In genomic region chr16:27084296-27085065, GRCh38 we compare ENCODE assay signal across 22 cellular contexts. TPM values are rescaled to one million over a fixed set of nuclear protein-coding genes. Genes with fewer than 3 reads are reported as not detected.
DNase-seq lines count a peak whose midpoint lies in the region; ATAC-seq and TF ChIP-seq lines count a peak whose summit lies in the region.
"Had no signal": no experiment of that assay in that cellular context is flagged by ENCODE, and none has a peak within 500 bp of the region (broad histone marks: within the 10 kb centered on the region; RNA-seq: fewer than 3 reads in every experiment).

No MANE protein-coding gene starts in this region.

- H3K4me3 ChIP-seq in foreskin fibroblast (ENCODE audit: low read depth in 1 of 2, low read length in 2 of 2) = no peak overlapping the region
- H3K4me3 ChIP-seq: SK-N-MC had no signal

- no peak for TF ChIP-seq CTCF in WTC11 (IDR thresholded peaks at IDR 0.05)
- TF ChIP-seq CTCF in foreskin fibroblast (IDR thresholded peaks at IDR 0.05; ENCODE audit: low read depth, low read length) = no peak

- no peaks in the 10 kb centered on the region for H3K27me3 Mint-ChIP-seq in WTC11 (ENCODE audit: low read depth)

- intact Hi-C loops in sciatic nerve (cut with DNase I) = no loop called here

- CTCF ChIA-PET in WTC11 (lab: Charles Lee) = interaction anchor here (0.5 to 3.2 kb wide), 5 partner anchors 18 to 1852 kb away, joined by 3 to 53 read pairs (median 3); partner anchors contain the start of gene C16orf82

- no peaks in the 10 kb centered on the region for H3K36me3 Mint-ChIP-seq in WTC11
- H3K36me3 Mint-ChIP-seq: CD8-positive, alpha-beta memory T cell; IgD-negative memory B cell had no signal

- H3K4me3 Mint-ChIP-seq in WTC11 = no peak overlapping the region
- H3K4me3 Mint-ChIP-seq: CD8-positive, alpha-beta memory T cell; IgD-negative memory B cell had no signal

- H3K4me1 Mint-ChIP-seq in WTC11 = peaks cover 30% of the 10 kb centered on the region
- H3K4me1 Mint-ChIP-seq: CD8-positive, alpha-beta memory T cell; IgD-negative memory B cell had no signal

- peak; percentile 41 for DNase-seq in activated effector memory CD4-positive, alpha-beta T cell treated with anti-CD3 and anti-CD28 coated beads, Interleukin-2, amount 50 U/mL, for 16 hours
- DNase-seq in activated effector memory CD4-positive, alpha-beta T cell treated with Interleukin-2 at 50 U/mL for 16 hours = no peak
- DNase-seq in WTC11 (ENCODE audit: low spot score) = no peak
- DNase-seq in left kidney (ENCODE audit: low read depth, low spot score) = peak; percentile 78
- DNase-seq in sciatic nerve (ENCODE audit: low spot score) = peak; percentile 38
- DNase-seq in DMS79 treated with DMSO at 0.1 percent for 48 hours (lab: John Stamatoyannopoulos, UW) = no peak
- no peak for DNase-seq in foreskin fibroblast
- DNase-seq: CD8-positive, alpha-beta memory T cell; GOT3; MV-4-11; NCI-H1105 treated with DMSO at 0.1 percent for 48 hours; NCI-H2081; NCI-H2171; NCI-H446; NCI-H526; PC-3; Right ventricle myocardium superior had no signal

- H3K9me3 Mint-ChIP-seq in WTC11 = no peaks in the 10 kb centered on the region
- H3K9me3 Mint-ChIP-seq: CD8-positive, alpha-beta memory T cell had no signal

- ATAC-seq in WTC11 (no peak), sciatic nerve (no peak), HG03342 (IDR thresholded peaks at IDR 0.05; ENCODE audit: unreplicated experiment) (no peak)
- ATAC-seq: PC-3 had no signal

- H3K27ac Mint-ChIP-seq in WTC11 = no peak overlapping the region

- POLR2A ChIA-PET in WTC11 (lab: Charles Lee) = no interaction called here

TF ChIP-seq in WTC11, 78 proteins besides CTCF, POLR2A, EP300 and RAD21:
- TF ChIP-seq ZNF317 (CRISPR knock-in tag; IDR thresholded peaks at IDR 0.05; ENCODE audit: borderline replicate concordance, low read depth) (no peak), NFYB (CRISPR knock-in tag; conservative IDR thresholded peaks at IDR 0.05; ENCODE audit: low read depth) (peak; percentile 7; the same call in 1 of the 2 replicates), GABPB1 (CRISPR knock-in tag; IDR thresholded peaks at IDR 0.05) (0 out of 2 replicates have a peak, but pooled peaks have one; percentile 23), FOXP1 (CRISPR knock-in tag; IDR thresholded peaks at IDR 0.05; ENCODE audit: borderline replicate concordance) (no peak)

RNA-seq across cellular contexts. Expression of gene C16orf82, which starts 17.8 kb away (rescaled TPM):
- total RNA-seq in WTC11 (2021) (not detected in 3 replicates), sciatic nerve (0.22 TPM)
- total RNA-seq: CD8-positive, alpha-beta memory T cell; M059J; PC-3; Right ventricle myocardium superior; RPMI7951 had no signal

Comparison
In these comparisons a context has a peak if more than half of its experiments do, and no peak if none do; other contexts are left out.
1. DNase-seq: peak in activated effector memory CD4-positive, alpha-beta T cell treated with anti-CD3 and anti-CD28 coated beads, Interleukin-2, amount 50 U/mL, for 16 hours (single experiment), left kidney (single experiment) and sciatic nerve (single experiment); none in activated effector memory CD4-positive, alpha-beta T cell treated with Interleukin-2 at 50 U/mL for 16 hours (single experiment), WTC11 (single experiment), DMS79 treated with DMSO at 0.1 percent for 48 hours (single experiment) and foreskin fibroblast (0 of 2).